ENCODE assay signal across 2 cellular contexts in the genomic region with DNA sequence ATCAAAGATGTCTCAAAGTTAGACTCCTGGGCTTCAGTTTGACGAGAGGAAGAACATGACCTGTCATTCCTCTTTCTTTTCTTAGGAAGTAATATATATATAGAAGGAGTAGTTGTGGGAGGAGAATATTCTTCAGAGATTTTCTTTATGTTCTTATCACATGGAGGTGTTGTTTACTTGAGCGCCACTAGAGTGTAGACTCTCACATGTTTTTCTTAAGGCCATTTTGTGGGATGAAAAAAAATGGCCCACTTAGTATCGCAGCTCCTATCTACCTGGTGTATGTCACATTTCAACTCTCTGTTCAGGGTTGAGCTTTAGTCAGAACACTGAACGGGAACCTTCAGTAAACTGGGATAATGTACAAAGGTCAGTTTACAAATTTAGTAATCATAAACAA.
TF ChIP-seq lines count a peak whose summit lies in the region.

No MANE protein-coding gene starts in this region.

TF ChIP-seq in SK-N-SH, 30 proteins besides CTCF, POLR2A, EP300 and RAD21 (continued from another document):
- TF ChIP-seq, protein P1, sequence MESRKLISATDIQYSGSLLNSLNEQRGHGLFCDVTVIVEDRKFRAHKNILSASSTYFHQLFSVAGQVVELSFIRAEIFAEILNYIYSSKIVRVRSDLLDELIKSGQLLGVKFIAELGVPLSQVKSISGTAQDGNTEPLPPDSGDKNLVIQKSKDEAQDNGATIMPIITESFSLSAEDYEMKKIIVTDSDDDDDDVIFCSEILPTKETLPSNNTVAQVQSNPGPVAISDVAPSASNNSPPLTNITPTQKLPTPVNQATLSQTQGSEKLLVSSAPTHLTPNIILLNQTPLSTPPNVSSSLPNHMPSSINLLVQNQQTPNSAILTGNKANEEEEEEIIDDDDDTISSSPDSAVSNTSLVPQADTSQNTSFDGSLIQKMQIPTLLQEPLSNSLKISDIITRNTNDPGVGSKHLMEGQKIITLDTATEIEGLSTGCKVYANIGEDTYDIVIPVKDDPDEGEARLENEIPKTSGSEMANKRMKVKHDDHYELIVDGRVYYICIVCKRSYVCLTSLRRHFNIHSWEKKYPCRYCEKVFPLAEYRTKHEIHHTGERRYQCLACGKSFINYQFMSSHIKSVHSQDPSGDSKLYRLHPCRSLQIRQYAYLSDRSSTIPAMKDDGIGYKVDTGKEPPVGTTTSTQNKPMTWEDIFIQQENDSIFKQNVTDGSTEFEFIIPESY (IDR thresholded peaks at IDR 0.05; ENCODE audit: borderline replicate concordance, low read depth): no peak
- TF ChIP-seq JUND (IDR thresholded peaks at IDR 0.05) (no peak), TAF1 (IDR thresholded peaks at IDR 0.05; ENCODE audit: borderline replicate concordance, low read depth, low read length) (no peak), MXI1 (IDR thresholded peaks at IDR 0.05; ENCODE audit: low read depth, low read length) (no peak), MEF2A (IDR thresholded peaks at IDR 0.05; ENCODE audit: borderline replicate concordance, low read depth) (no peak), TEAD4 (IDR thresholded peaks at IDR 0.05; ENCODE audit: borderline replicate concordance, insufficient read depth) (no peak), FOXJ3 (CRISPR knock-in tag; IDR thresholded peaks at IDR 0.05) (no peak), RFX5 (IDR thresholded peaks at IDR 0.05; ENCODE audit: low read length) (no peak), RXRA (IDR thresholded peaks at IDR 0.05; ENCODE audit: borderline replicate concordance, low read depth) (no peak), CHD2 (IDR thresholded peaks at IDR 0.05; ENCODE audit: low read length, partially characterized antibody) (no peak), EZH2phosphoT487 (IDR thresholded peaks at IDR 0.05; ENCODE audit: borderline replicate concordance, low read depth) (no peak), FOSL2 (IDR thresholded peaks at IDR 0.05; ENCODE audit: borderline replicate concordance, low read depth) (no peak), RCOR1 (IDR thresholded peaks at IDR 0.05; ENCODE audit: low read length) (no peak)
- TF ChIP-seq, protein P2, sequence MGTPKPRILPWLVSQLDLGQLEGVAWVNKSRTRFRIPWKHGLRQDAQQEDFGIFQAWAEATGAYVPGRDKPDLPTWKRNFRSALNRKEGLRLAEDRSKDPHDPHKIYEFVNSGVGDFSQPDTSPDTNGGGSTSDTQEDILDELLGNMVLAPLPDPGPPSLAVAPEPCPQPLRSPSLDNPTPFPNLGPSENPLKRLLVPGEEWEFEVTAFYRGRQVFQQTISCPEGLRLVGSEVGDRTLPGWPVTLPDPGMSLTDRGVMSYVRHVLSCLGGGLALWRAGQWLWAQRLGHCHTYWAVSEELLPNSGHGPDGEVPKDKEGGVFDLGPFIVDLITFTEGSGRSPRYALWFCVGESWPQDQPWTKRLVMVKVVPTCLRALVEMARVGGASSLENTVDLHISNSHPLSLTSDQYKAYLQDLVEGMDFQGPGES (IDR thresholded peaks at IDR 0.05; ENCODE audit: low read depth, low read length): no peak
- TF ChIP-seq, protein P3, sequence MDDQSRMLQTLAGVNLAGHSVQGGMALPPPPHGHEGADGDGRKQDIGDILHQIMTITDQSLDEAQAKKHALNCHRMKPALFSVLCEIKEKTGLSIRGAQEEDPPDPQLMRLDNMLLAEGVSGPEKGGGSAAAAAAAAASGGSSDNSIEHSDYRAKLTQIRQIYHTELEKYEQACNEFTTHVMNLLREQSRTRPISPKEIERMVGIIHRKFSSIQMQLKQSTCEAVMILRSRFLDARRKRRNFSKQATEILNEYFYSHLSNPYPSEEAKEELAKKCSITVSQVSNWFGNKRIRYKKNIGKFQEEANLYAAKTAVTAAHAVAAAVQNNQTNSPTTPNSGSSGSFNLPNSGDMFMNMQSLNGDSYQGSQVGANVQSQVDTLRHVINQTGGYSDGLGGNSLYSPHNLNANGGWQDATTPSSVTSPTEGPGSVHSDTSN (IDR thresholded peaks at IDR 0.05): no peak
TF ChIP-seq in SK-N-SH: peak in this region for 0.

TF ChIP-seq in SK-N-SH treated with all-trans-retinoic acid at 6 μM for 48 hours, 23 proteins besides CTCF, POLR2A, EP300 and RAD21 (continued from another document):
- TF ChIP-seq, protein P4, sequence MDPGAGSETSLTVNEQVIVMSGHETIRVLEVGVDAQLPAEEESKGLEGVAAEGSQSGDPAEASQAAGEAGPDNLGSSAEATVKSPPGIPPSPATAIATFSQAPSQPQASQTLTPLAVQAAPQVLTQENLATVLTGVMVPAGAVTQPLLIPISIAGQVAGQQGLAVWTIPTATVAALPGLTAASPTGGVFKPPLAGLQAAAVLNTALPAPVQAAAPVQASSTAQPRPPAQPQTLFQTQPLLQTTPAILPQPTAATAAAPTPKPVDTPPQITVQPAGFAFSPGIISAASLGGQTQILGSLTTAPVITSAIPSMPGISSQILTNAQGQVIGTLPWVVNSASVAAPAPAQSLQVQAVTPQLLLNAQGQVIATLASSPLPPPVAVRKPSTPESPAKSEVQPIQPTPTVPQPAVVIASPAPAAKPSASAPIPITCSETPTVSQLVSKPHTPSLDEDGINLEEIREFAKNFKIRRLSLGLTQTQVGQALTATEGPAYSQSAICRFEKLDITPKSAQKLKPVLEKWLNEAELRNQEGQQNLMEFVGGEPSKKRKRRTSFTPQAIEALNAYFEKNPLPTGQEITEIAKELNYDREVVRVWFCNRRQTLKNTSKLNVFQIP (CRISPR knock-in tag; IDR thresholded peaks at IDR 0.05; ENCODE audit: borderline replicate concordance, low read depth): no peak
- TF ChIP-seq ZFP3 (CRISPR knock-in tag; IDR thresholded peaks at IDR 0.05): no peak
